In genomic region chr18:57819671-57820460, GRCh38 we compare ENCODE assay signal across 8 cellular contexts. TPM values are rescaled to one million over a fixed set of nuclear protein-coding genes. Genes with fewer than 3 reads are reported as not detected.
DNase-seq lines count a peak whose midpoint lies in the region; TF ChIP-seq lines count a peak whose summit lies in the region.

No MANE protein-coding gene starts in this region.

- peaks cover 0 to 6% of the 10 kb centered on the region in 2 donors for H3K4me1 ChIP-seq in mucosa of rectum (ENCODE audit: control insufficient read depth in 2 of 2, insufficient read depth in 2 of 2, low read length in 2 of 2)

- H3K9ac ChIP-seq in mucosa of rectum (ENCODE audit: low read depth in 1 of 2, low read length in 2 of 2): peak overlapping the region in 1 of 2 donors; percentile 43

- TF ChIP-seq CTCF in GM10266 (IDR thresholded peaks at IDR 0.05; ENCODE audit: control insufficient read depth, insufficient read depth, low read depth, missing control alignments): no peak

- no peaks in the 10 kb centered on the region for H3K27me3 ChIP-seq in mucosa of rectum (ENCODE audit: control insufficient read depth in 2 of 2, insufficient read depth in 2 of 2, low read length in 2 of 2)

- no peak overlapping the region for H3K4me3 ChIP-seq in mucosa of rectum (ENCODE audit: low read length in 2 of 2)

- H3K36me3 ChIP-seq in mucosa of rectum (ENCODE audit: control insufficient read depth in 2 of 2, insufficient read depth in 2 of 2, low read length in 2 of 2): no peaks in the 10 kb centered on the region

- peak overlapping the region; percentile 10 to 43 for H3K27ac ChIP-seq in mucosa of rectum (ENCODE audit: low read depth in 2 of 2, low read length in 2 of 2)

- DNase-seq in AG08396 (ENCODE audit: low spot score) (peak; percentile 63), H4 (ENCODE audit: low spot score) (peak; percentile 86), NCI-H226 (peak; percentile 62), dedifferentiated amniotic fluid mesenchymal stem cell (ENCODE audit: extremely low spot score) (peak; percentile 55), NCI-H524 treated with DMSO at 0.1 percent for 48 hours (lab: John Stamatoyannopoulos, UW) (no peak), GM10266 (ENCODE audit: extremely low spot score) (no peak)
- DNase-seq in effector CD8-positive, alpha-beta T cell (lab: John Stamatoyannopoulos, UW): no peak

- H3K9me3 ChIP-seq in mucosa of rectum (ENCODE audit: control insufficient read depth in 2 of 2, low read length in 2 of 2): no peaks in the 10 kb centered on the region

RNA-seq across cellular contexts. Expression of gene ATP8B1, which starts 16.8 kb away (rescaled TPM):
- 0.64 and 1.8 TPM in 2 replicates for total RNA-seq in H4 (2014; rRNA removed; shearing (Covaris generic))

Comparison
In these comparisons a context has a peak if more than half of its experiments do, and no peak if none do; other contexts are left out.
1. DNase-seq: peak in AG08396 (single experiment), H4 (single experiment), NCI-H226 (single experiment) and dedifferentiated amniotic fluid mesenchymal stem cell (single experiment); none in effector CD8-positive, alpha-beta T cell (single experiment), NCI-H524 treated with DMSO at 0.1 percent for 48 hours (single experiment) and GM10266 (single experiment).